In the genomic region with DNA sequence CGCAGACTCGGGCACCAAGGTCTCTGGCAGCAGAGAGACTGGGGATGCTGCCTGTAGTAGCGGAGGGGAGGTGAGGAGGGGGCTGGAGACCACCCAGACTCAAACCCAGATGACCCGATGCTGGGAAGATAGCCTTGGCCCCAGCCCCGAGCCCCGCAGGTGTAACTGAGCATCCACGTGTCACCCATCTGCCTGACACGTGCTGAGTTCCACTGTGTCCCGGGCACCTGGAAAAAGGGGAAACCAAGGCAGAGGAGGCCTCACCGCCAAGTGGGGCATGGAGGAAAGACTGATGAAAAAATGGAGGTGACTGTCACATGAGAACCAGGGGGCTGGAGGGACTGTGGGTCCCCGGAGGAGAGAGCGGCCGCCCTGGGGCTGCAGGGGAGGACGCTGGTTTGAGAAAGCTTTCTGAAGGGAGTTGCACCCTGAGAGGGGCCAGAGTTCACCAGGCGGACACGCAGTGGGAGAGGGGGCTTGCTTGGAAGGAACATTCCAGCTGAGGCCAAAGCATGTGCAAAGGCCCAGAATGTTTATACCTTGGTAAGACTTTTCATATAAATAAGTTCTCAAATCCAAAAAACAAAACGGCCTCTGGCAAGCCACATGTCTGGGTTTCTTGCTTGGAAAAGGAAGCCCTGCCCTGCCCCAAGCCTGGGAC, we compare ENCODE assay signal across 2 cellular contexts.
TF ChIP-seq lines count a peak whose summit lies in the region.

No MANE protein-coding gene starts in this region.

TF ChIP-seq in IMR-90, 13 proteins besides CTCF, POLR2A, EP300 and RAD21:
- no peak for TF ChIP-seq NFE2L2 (IDR thresholded peaks at IDR 0.05; ENCODE audit: low read depth, low read length)
- TF ChIP-seq MAZ (IDR thresholded peaks at IDR 0.05; ENCODE audit: borderline replicate concordance, low read depth, low read length) = no peak
- TF ChIP-seq FOS (IDR thresholded peaks at IDR 0.05; ENCODE audit: low read depth, low read length) = no peak
- no peak for TF ChIP-seq SMC3 (IDR thresholded peaks at IDR 0.05; ENCODE audit: low read depth, low read length)
- no peak for TF ChIP-seq BHLHE40 (IDR thresholded peaks at IDR 0.05; ENCODE audit: low read depth, low read length)
- no peak for TF ChIP-seq MXI1 (IDR thresholded peaks at IDR 0.05; ENCODE audit: borderline replicate concordance, low read depth, low read length)
- TF ChIP-seq CHD1 (IDR thresholded peaks at IDR 0.05; ENCODE audit: low read depth, low read length) = no peak
- no peak for TF ChIP-seq MAFK (IDR thresholded peaks at IDR 0.05; ENCODE audit: low read depth, low read length)
- TF ChIP-seq, protein P1, sequence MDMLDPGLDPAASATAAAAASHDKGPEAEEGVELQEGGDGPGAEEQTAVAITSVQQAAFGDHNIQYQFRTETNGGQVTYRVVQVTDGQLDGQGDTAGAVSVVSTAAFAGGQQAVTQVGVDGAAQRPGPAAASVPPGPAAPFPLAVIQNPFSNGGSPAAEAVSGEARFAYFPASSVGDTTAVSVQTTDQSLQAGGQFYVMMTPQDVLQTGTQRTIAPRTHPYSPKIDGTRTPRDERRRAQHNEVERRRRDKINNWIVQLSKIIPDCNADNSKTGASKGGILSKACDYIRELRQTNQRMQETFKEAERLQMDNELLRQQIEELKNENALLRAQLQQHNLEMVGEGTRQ (IDR thresholded peaks at IDR 0.05; ENCODE audit: low read depth, low read length) = no peak
- TF ChIP-seq, protein P2, sequence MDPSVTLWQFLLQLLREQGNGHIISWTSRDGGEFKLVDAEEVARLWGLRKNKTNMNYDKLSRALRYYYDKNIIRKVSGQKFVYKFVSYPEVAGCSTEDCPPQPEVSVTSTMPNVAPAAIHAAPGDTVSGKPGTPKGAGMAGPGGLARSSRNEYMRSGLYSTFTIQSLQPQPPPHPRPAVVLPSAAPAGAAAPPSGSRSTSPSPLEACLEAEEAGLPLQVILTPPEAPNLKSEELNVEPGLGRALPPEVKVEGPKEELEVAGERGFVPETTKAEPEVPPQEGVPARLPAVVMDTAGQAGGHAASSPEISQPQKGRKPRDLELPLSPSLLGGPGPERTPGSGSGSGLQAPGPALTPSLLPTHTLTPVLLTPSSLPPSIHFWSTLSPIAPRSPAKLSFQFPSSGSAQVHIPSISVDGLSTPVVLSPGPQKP (IDR thresholded peaks at IDR 0.05; ENCODE audit: borderline replicate concordance, low read depth, low read length) = no peak
- TF ChIP-seq CEBPB (IDR thresholded peaks at IDR 0.05; ENCODE audit: low read depth, low read length) = no peak
- no peak for TF ChIP-seq RCOR1 (IDR thresholded peaks at IDR 0.05; ENCODE audit: insufficient replicate concordance, low read length)
- TF ChIP-seq RFX5 (IDR thresholded peaks at IDR 0.05; ENCODE audit: low read depth, low read length) = no peak

TF ChIP-seq in K562, 482 proteins besides CTCF, POLR2A, EP300 and RAD21:
- TF ChIP-seq, protein P3, sequence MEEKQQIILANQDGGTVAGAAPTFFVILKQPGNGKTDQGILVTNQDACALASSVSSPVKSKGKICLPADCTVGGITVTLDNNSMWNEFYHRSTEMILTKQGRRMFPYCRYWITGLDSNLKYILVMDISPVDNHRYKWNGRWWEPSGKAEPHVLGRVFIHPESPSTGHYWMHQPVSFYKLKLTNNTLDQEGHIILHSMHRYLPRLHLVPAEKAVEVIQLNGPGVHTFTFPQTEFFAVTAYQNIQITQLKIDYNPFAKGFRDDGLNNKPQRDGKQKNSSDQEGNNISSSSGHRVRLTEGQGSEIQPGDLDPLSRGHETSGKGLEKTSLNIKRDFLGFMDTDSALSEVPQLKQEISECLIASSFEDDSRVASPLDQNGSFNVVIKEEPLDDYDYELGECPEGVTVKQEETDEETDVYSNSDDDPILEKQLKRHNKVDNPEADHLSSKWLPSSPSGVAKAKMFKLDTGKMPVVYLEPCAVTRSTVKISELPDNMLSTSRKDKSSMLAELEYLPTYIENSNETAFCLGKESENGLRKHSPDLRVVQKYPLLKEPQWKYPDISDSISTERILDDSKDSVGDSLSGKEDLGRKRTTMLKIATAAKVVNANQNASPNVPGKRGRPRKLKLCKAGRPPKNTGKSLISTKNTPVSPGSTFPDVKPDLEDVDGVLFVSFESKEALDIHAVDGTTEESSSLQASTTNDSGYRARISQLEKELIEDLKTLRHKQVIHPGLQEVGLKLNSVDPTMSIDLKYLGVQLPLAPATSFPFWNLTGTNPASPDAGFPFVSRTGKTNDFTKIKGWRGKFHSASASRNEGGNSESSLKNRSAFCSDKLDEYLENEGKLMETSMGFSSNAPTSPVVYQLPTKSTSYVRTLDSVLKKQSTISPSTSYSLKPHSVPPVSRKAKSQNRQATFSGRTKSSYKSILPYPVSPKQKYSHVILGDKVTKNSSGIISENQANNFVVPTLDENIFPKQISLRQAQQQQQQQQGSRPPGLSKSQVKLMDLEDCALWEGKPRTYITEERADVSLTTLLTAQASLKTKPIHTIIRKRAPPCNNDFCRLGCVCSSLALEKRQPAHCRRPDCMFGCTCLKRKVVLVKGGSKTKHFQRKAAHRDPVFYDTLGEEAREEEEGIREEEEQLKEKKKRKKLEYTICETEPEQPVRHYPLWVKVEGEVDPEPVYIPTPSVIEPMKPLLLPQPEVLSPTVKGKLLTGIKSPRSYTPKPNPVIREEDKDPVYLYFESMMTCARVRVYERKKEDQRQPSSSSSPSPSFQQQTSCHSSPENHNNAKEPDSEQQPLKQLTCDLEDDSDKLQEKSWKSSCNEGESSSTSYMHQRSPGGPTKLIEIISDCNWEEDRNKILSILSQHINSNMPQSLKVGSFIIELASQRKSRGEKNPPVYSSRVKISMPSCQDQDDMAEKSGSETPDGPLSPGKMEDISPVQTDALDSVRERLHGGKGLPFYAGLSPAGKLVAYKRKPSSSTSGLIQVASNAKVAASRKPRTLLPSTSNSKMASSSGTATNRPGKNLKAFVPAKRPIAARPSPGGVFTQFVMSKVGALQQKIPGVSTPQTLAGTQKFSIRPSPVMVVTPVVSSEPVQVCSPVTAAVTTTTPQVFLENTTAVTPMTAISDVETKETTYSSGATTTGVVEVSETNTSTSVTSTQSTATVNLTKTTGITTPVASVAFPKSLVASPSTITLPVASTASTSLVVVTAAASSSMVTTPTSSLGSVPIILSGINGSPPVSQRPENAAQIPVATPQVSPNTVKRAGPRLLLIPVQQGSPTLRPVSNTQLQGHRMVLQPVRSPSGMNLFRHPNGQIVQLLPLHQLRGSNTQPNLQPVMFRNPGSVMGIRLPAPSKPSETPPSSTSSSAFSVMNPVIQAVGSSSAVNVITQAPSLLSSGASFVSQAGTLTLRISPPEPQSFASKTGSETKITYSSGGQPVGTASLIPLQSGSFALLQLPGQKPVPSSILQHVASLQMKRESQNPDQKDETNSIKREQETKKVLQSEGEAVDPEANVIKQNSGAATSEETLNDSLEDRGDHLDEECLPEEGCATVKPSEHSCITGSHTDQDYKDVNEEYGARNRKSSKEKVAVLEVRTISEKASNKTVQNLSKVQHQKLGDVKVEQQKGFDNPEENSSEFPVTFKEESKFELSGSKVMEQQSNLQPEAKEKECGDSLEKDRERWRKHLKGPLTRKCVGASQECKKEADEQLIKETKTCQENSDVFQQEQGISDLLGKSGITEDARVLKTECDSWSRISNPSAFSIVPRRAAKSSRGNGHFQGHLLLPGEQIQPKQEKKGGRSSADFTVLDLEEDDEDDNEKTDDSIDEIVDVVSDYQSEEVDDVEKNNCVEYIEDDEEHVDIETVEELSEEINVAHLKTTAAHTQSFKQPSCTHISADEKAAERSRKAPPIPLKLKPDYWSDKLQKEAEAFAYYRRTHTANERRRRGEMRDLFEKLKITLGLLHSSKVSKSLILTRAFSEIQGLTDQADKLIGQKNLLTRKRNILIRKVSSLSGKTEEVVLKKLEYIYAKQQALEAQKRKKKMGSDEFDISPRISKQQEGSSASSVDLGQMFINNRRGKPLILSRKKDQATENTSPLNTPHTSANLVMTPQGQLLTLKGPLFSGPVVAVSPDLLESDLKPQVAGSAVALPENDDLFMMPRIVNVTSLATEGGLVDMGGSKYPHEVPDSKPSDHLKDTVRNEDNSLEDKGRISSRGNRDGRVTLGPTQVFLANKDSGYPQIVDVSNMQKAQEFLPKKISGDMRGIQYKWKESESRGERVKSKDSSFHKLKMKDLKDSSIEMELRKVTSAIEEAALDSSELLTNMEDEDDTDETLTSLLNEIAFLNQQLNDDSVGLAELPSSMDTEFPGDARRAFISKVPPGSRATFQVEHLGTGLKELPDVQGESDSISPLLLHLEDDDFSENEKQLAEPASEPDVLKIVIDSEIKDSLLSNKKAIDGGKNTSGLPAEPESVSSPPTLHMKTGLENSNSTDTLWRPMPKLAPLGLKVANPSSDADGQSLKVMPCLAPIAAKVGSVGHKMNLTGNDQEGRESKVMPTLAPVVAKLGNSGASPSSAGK (IDR thresholded peaks at IDR 0.05) = peak; percentile 29; the same call in 1 of the 2 replicates
- TF ChIP-seq, protein P4, sequence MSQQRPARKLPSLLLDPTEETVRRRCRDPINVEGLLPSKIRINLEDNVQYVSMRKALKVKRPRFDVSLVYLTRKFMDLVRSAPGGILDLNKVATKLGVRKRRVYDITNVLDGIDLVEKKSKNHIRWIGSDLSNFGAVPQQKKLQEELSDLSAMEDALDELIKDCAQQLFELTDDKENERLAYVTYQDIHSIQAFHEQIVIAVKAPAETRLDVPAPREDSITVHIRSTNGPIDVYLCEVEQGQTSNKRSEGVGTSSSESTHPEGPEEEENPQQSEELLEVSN (IDR thresholded peaks at IDR 0.05; ENCODE audit: borderline replicate concordance in 1 of 2, extremely low read depth in 1 of 2, insufficient read depth in 1 of 2, insufficient read length in 1 of 2, low read depth in 1 of 2, low read length in 1 of 2, poor library complexity in 1 of 2, severe bottlenecking in 1 of 2) = peak in 1 of 2 experiments; percentile 14
- TF ChIP-seq BHLHE40 (IDR thresholded peaks at IDR 0.05; ENCODE audit: low read length) (0 out of 2 replicates have a peak, but pooled peaks have one; percentile 9), RBM22 (IDR thresholded peaks at IDR 0.05; ENCODE audit: low read depth, low read length, poor library complexity, severe bottlenecking) (no peak)
- TF ChIP-seq, protein P5, sequence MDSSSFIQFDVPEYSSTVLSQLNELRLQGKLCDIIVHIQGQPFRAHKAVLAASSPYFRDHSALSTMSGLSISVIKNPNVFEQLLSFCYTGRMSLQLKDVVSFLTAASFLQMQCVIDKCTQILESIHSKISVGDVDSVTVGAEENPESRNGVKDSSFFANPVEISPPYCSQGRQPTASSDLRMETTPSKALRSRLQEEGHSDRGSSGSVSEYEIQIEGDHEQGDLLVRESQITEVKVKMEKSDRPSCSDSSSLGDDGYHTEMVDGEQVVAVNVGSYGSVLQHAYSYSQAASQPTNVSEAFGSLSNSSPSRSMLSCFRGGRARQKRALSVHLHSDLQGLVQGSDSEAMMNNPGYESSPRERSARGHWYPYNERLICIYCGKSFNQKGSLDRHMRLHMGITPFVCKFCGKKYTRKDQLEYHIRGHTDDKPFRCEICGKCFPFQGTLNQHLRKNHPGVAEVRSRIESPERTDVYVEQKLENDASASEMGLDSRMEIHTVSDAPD (CRISPR knock-in tag; IDR thresholded peaks at IDR 0.05) = no peak
- TF ChIP-seq, protein P6, sequence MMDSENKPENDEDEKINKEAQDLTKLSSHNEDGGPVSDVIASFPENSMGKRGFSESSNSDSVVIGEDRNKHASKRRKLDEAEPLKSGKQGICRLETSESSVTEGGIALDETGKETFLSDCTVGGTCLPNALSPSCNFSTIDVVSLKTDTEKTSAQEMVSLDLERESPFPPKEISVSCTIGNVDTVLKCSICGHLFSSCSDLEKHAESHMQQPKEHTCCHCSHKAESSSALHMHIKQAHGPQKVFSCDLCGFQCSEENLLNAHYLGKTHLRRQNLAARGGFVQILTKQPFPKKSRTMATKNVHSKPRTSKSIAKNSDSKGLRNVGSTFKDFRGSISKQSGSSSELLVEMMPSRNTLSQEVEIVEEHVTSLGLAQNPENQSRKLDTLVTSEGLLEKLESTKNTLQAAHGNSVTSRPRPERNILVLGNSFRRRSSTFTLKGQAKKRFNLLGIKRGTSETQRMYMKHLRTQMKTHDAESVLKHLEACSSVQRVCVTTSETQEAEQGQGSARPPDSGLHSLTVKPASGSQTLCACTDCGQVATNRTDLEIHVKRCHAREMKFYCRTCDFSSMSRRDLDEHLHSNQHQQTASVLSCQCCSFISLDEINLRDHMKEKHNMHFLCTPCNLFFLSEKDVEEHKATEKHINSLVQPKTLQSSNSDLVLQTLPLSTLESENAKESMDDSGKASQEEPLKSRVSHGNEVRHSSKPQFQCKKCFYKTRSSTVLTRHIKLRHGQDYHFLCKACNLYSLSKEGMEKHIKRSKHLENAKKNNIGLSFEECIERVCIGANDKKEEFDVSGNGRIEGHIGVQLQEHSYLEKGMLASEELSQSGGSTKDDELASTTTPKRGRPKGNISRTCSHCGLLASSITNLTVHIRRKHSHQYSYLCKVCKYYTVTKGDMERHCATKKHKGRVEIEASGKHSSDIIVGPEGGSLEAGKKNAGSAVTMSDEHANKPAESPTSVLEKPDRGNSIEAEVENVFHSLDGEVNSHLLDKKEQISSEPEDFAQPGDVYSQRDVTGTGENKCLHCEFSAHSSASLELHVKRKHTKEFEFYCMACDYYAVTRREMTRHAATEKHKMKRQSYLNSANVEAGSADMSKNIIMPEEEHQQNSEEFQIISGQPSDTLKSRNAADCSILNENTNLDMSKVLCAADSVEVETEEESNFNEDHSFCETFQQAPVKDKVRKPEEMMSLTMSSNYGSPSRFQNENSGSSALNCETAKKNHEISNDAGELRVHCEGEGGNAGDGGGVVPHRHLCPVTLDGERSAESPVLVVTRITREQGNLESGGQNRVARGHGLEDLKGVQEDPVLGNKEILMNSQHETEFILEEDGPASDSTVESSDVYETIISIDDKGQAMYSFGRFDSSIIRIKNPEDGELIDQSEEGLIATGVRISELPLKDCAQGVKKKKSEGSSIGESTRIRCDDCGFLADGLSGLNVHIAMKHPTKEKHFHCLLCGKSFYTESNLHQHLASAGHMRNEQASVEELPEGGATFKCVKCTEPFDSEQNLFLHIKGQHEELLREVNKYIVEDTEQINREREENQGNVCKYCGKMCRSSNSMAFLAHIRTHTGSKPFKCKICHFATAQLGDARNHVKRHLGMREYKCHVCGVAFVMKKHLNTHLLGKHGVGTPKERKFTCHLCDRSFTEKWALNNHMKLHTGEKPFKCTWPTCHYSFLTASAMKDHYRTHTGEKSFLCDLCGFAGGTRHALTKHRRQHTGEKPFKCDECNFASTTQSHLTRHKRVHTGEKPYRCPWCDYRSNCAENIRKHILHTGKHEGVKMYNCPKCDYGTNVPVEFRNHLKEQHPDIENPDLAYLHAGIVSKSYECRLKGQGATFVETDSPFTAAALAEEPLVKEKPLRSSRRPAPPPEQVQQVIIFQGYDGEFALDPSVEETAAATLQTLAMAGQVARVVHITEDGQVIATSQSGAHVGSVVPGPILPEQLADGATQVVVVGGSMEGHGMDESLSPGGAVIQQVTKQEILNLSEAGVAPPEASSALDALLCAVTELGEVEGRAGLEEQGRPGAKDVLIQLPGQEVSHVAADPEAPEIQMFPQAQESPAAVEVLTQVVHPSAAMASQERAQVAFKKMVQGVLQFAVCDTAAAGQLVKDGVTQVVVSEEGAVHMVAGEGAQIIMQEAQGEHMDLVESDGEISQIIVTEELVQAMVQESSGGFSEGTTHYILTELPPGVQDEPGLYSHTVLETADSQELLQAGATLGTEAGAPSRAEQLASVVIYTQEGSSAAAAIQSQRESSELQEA (IDR thresholded peaks at IDR 0.05; ENCODE audit: low read depth) = no peak
